8 cellular contexts compared by ENCODE assay signal in the genomic region with DNA sequence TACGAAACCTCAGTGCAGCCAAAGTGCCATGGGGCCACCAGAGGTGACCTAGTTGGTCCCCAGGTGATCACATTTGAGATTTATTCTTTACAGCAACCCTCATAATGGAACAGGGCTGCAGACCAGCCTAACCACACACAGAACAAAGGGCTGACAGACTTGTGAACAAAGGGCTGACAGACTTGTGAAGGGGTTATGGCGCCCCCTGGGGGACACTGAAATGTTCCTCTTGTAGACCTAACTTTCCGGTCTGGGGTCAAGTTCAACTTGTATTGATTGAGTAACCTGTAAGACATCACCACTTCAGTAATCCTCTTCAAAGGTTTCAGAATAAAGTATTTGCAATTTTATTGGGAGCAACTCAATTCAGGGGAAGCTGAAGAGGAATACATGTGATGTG.
DNase-seq lines count a peak whose midpoint lies in the region; ATAC-seq and TF ChIP-seq lines count a peak whose summit lies in the region.

No MANE protein-coding gene starts in this region.

- H3K4me3 ChIP-seq in MG63, result no peak overlapping the region
- H3K4me3 ChIP-seq in foreskin fibroblast (ENCODE audit: low read depth in 1 of 2, low read length in 2 of 2), result no peak overlapping the region
- no peak overlapping the region for H3K4me3 ChIP-seq in thoracic aorta

- no peaks in the 10 kb centered on the region for H3K27me3 ChIP-seq in MG63
- H3K27me3 ChIP-seq in thoracic aorta (replicated peaks; ENCODE audit: insufficient read depth), result no peaks in the 10 kb centered on the region

- POLR2A ChIA-PET in RWPE1 (lab: Yijun Ruan, JAX; ENCODE audit: low non-redundant PET), result no interaction called here

- ATAC-seq in GM21381 (IDR thresholded peaks at IDR 0.05; ENCODE audit: unreplicated experiment) (peak; percentile 63), omental fat pad (ENCODE audit: low FRiP score) (peak; percentile 50), thoracic aorta (ENCODE audit: insufficient number of reproducible peaks, low FRiP score, low read depth) (no peak)

- H3K36me3 ChIP-seq in MG63 (no peaks in the 10 kb centered on the region), thoracic aorta (no peaks in the 10 kb centered on the region)

- H3K27ac ChIP-seq in RWPE1 (no peak overlapping the region), thoracic aorta (no peak overlapping the region)

- no peak; the same call in 1 of the 2 replicates for TF ChIP-seq CTCF in RWPE1 (conservative IDR thresholded peaks at IDR 0.05; ENCODE audit: low read depth)
- TF ChIP-seq CTCF in foreskin fibroblast (IDR thresholded peaks at IDR 0.05; ENCODE audit: low read depth, low read length), result peak; percentile 45
- TF ChIP-seq CTCF in omental fat pad (IDR thresholded peaks at IDR 0.05), result peak in 1 of 3 donors; percentile 10
- peak; percentile 32 for TF ChIP-seq CTCF in thoracic aorta (IDR thresholded peaks at IDR 0.05)

- H3K4me1 ChIP-seq in thoracic aorta (ENCODE audit: control insufficient read depth in 1 of 2, low read depth in 2 of 2), result no peaks in the 10 kb centered on the region

- CTCF ChIA-PET in RWPE1 (lab: Yijun Ruan, JAX), result interaction anchor here (0.6 to 0.7 kb wide), 2 partner anchors 134 to 180 kb away, joined by 3 to 6 read pairs; no protein-coding TSS in a partner anchor

- H3K9me3 ChIP-seq in MG63 (no peaks in the 10 kb centered on the region), thoracic aorta (no peaks in the 10 kb centered on the region)

- DNase-seq in CD1c-positive myeloid dendritic cell (ENCODE audit: extremely low spot score), result peak; percentile 81
- DNase-seq in MG63, result peak; percentile 45
- DNase-seq in RWPE1 (ENCODE audit: low spot score), result peak; percentile 34
- DNase-seq in activated T-helper 1 cell treated with anti-CD3 and anti-CD28 coated beads, Interleukin-2, amount 50 U/mL, for 16 hours (ENCODE audit: low read depth in 1 of 2, low spot score in 1 of 2), result peak; percentile 58 to 72
- DNase-seq in foreskin fibroblast, result peak; percentile 33 to 69
- peak; percentile 85 for DNase-seq in omental fat pad (ENCODE audit: low spot score)
- DNase-seq in thoracic aorta (ENCODE audit: low spot score), result peak; percentile 3

Comparison
In these comparisons a context has a peak if more than half of its experiments do, and no peak if none do; other contexts are left out.
1. DNase-seq: peak in every context shown above with its lines; median percentile 85 in omental fat pad; 81 in CD1c-positive myeloid dendritic cell; 65 in activated T-helper 1 cell treated with anti-CD3 and anti-CD28 coated beads, Interleukin-2, amount 50 U/mL, for 16 hours; 51 in foreskin fibroblast; 45 in MG63; 34 in RWPE1; 3 in thoracic aorta.